In genomic region chr9:71901695-71902094, GRCh38 we compare ENCODE assay signal across 16 cellular contexts. TPM values are rescaled to one million over a fixed set of nuclear protein-coding genes. Genes with fewer than 3 reads are reported as not detected.
A peak's percentile ranks its signal among the peaks of the same experiment; 100 is the strongest.
DNase-seq lines count a peak whose midpoint lies in the region; ATAC-seq and TF ChIP-seq lines count a peak whose summit lies in the region.
"Had no signal": no experiment of that assay in that cellular context is flagged by ENCODE, and none has a peak within 500 bp of the region (broad histone marks: within the 10 kb centered on the region; RNA-seq: fewer than 3 reads in every experiment).

No MANE protein-coding gene starts in this region.

- H3K36me3 ChIP-seq in CD4-positive, CD25-positive, alpha-beta regulatory T cell (ENCODE audit: control insufficient read depth, insufficient read depth, low read length) = peaks cover 5% of the 10 kb centered on the region
- H3K36me3 ChIP-seq in OCI-LY1 (ENCODE audit: insufficient read depth, low read length) = peaks cover 4% of the 10 kb centered on the region; the same call in 1 of the 2 replicates

- TF ChIP-seq CTCF in GM12873 (IDR thresholded peaks at IDR 0.05; ENCODE audit: insufficient read depth, low read depth, low read length, missing control alignments) (peak; percentile 14), OCI-LY1 (IDR thresholded peaks at IDR 0.05; ENCODE audit: low read length) (peak; percentile 37), glutamatergic neuron (IDR thresholded peaks at IDR 0.05; ENCODE audit: partially characterized antibody, unreplicated experiment) (no peak)

- H3K9me2 ChIP-seq in OCI-LY1 (ENCODE audit: low read depth, low read length) = no peaks in the 10 kb centered on the region

- no peaks in the 10 kb centered on the region for H3K9me3 ChIP-seq in CD4-positive, CD25-positive, alpha-beta regulatory T cell (ENCODE audit: control insufficient read depth in 2 of 2, low read length in 2 of 2)
- H3K9me3 ChIP-seq in OCI-LY1 (ENCODE audit: low read length) = no peaks in the 10 kb centered on the region
- H3K9me3 ChIP-seq: esophagus squamous epithelium, lower lobe of right lung had no signal

- H3K4me3 ChIP-seq in CD4-positive, CD25-positive, alpha-beta regulatory T cell (ENCODE audit: low read depth, low read length) = peak overlapping the region; percentile 1
- peak overlapping the region; percentile 36 for H3K4me3 ChIP-seq in OCI-LY1 (ENCODE audit: low read depth, low read length, poor library complexity, severe bottlenecking)
- H3K4me3 ChIP-seq: esophagus squamous epithelium, lower lobe of right lung had no signal

- no peaks in the 10 kb centered on the region for H3K27me3 Mint-ChIP-seq in CD4-positive, CD25-positive, alpha-beta regulatory T cell
- no peaks in the 10 kb centered on the region for H3K27me3 Mint-ChIP-seq in glutamatergic neuron (ENCODE audit: unreplicated experiment)

- H3K4me1 Mint-ChIP-seq in CD4-positive, CD25-positive, alpha-beta regulatory T cell = peaks cover 56 to 88% (median 68%) of the 10 kb centered on the region in 4 donors
- peaks cover 25% of the 10 kb centered on the region for H3K4me1 Mint-ChIP-seq in glutamatergic neuron (ENCODE audit: low read depth, unreplicated experiment)

- H3K4me2 ChIP-seq in OCI-LY1 (ENCODE audit: low read length) = peak overlapping the region; percentile 63

- peak in 1 of 2 donors; percentile 23 for ATAC-seq in CD4-positive, CD25-positive, alpha-beta regulatory T cell (ENCODE audit: low read depth in 2 of 2)
- ATAC-seq in HG03378 (IDR thresholded peaks at IDR 0.05; ENCODE audit: unreplicated experiment) (no peak), GM18505 (IDR thresholded peaks at IDR 0.05; ENCODE audit: unreplicated experiment) (no peak), HG03442 (IDR thresholded peaks at IDR 0.05; ENCODE audit: unreplicated experiment) (no peak)
- ATAC-seq: lower lobe of right lung had no signal

- TF ChIP-seq POLR2A in GM18505 (IDR thresholded peaks at IDR 0.05; ENCODE audit: borderline replicate concordance, extremely low read depth, insufficient read depth, insufficient read length) = no peak

- no peak for DNase-seq in CD4-positive, CD25-positive, alpha-beta regulatory T cell
- DNase-seq in glutamatergic neuron (no peak), MV-4-11 (lab: John Stamatoyannopoulos, UW) (no peak)
- DNase-seq: activated CD8-positive, alpha-beta memory T cell treated with anti-CD3 and anti-CD28 coated beads, Interleukin-2, amount 50 U/mL, for 4 hours; cortex of kidney; esophagus squamous epithelium; KG1; lower lobe of right lung; NCI-H2081; NCI-H82; Right ventricle myocardium superior had no signal

- H3K9me3 Mint-ChIP-seq in CD4-positive, CD25-positive, alpha-beta regulatory T cell = no peaks in the 10 kb centered on the region
- H3K9me3 Mint-ChIP-seq in glutamatergic neuron (ENCODE audit: unreplicated experiment) = no peaks in the 10 kb centered on the region

- no peaks in the 10 kb centered on the region for H4K20me1 ChIP-seq in OCI-LY1 (ENCODE audit: insufficient read depth, low read length)

- peaks cover 50% of the 10 kb centered on the region for H3K4me1 ChIP-seq in CD4-positive, CD25-positive, alpha-beta regulatory T cell (ENCODE audit: control insufficient read depth, insufficient read depth, low read length, poor library complexity, severe bottlenecking)
- H3K4me1 ChIP-seq in OCI-LY1 (ENCODE audit: insufficient read depth, low read length, severe bottlenecking) = peaks cover 79% of the 10 kb centered on the region

- H3K27me3 ChIP-seq in CD4-positive, CD25-positive, alpha-beta regulatory T cell (ENCODE audit: control insufficient read depth, insufficient read depth, low read length) = no peaks in the 10 kb centered on the region
- H3K27me3 ChIP-seq in OCI-LY1 (ENCODE audit: insufficient read depth, low read length) = no peaks in the 10 kb centered on the region
- H3K27me3 ChIP-seq: esophagus squamous epithelium had no signal

- H3F3A ChIP-seq in OCI-LY1 (ENCODE audit: insufficient read depth, low read length) = no peaks in the 10 kb centered on the region

- H3K79me2 ChIP-seq in OCI-LY1 (ENCODE audit: insufficient read depth, low read length) = peaks cover 80% of the 10 kb centered on the region

- peak overlapping the region; percentile 12 to 53 (median 12) for H3K27ac Mint-ChIP-seq in CD4-positive, CD25-positive, alpha-beta regulatory T cell
- peak overlapping the region; percentile 1 for H3K27ac Mint-ChIP-seq in glutamatergic neuron (ENCODE audit: unreplicated experiment)

- H3K4me3 Mint-ChIP-seq in CD4-positive, CD25-positive, alpha-beta regulatory T cell = peak overlapping the region; percentile 5 to 55 (median 36)
- H3K4me3 Mint-ChIP-seq in glutamatergic neuron (ENCODE audit: unreplicated experiment) = no peak overlapping the region

- H2AFZ ChIP-seq in OCI-LY1 (ENCODE audit: low read length) = no peak overlapping the region

- peaks cover 5% of the 10 kb centered on the region for H3K36me3 Mint-ChIP-seq in CD4-positive, CD25-positive, alpha-beta regulatory T cell
- H3K36me3 Mint-ChIP-seq in glutamatergic neuron (ENCODE audit: unreplicated experiment) = no peaks in the 10 kb centered on the region

- peak overlapping the region; percentile 39; the same call in 1 of the 2 replicates for H3K9ac ChIP-seq in OCI-LY1 (ENCODE audit: low read length)

- H3K27ac ChIP-seq in CD4-positive, CD25-positive, alpha-beta regulatory T cell (ENCODE audit: insufficient read depth, low read length, poor library complexity, severe bottlenecking) = no peak overlapping the region
- H3K27ac ChIP-seq in OCI-LY1 (ENCODE audit: low read depth, low read length, poor library complexity, severe bottlenecking) = peak overlapping the region; percentile 87
- H3K27ac ChIP-seq: esophagus squamous epithelium, lower lobe of right lung had no signal

RNA-seq across cellular contexts. Expression of gene ABHD17B, which starts 9.3 kb away (rescaled TPM):
- total RNA-seq in CD4-positive, CD25-positive, alpha-beta regulatory T cell = 27.8 TPM
- 10 to 100 TPM; 23.4 to 33.0 (median 25.5) TPM for polyA plus RNA-seq in CD4-positive, CD25-positive, alpha-beta regulatory T cell
- 41.2 TPM for total RNA-seq in glutamatergic neuron (ENCODE audit: unreplicated experiment)

RNA-seq across cellular contexts. Expression of gene C9orf85, which starts 9.7 kb away (rescaled TPM):
- total RNA-seq in CD4-positive, CD25-positive, alpha-beta regulatory T cell = 7.2 TPM
- 10 to 100 TPM in 3 of 4 donors, 1 to 10 TPM in 1; 9.0 to 14.7 (median 10.8) TPM for polyA plus RNA-seq in CD4-positive, CD25-positive, alpha-beta regulatory T cell
- 11.1 TPM for total RNA-seq in glutamatergic neuron (ENCODE audit: unreplicated experiment)
